11 cellular contexts compared by ENCODE assay signal in the genomic region with DNA sequence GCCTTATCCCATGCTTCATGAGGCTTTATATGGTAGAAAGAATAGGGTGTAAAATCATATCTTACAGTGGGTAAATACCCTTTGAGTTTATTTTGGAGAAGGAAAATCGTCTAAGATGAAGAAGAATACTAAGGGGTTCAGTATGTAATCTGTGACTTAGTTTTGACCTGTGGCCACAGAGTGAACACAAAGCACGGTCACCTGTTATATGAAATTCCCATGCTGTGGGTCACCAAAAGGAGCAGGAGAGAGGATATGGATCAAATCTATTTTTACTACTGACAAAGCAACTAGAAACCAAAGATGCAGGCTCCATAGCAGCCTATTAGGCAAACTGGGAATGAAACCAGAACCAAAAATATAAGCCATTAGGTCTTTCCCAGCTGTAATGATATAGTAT. TPM values are rescaled to one million over a fixed set of nuclear protein-coding genes. Genes with fewer than 3 reads are reported as not detected.
"Had no signal": no experiment of that assay in that cellular context is flagged by ENCODE, and none has a peak within 500 bp of the region (broad histone marks: within the 10 kb centered on the region; RNA-seq: fewer than 3 reads in every experiment).

No MANE protein-coding gene starts in this region.

- DNase-seq: GM23248, GOT3, H7, H9, HCEC 1CT, HFFc6 had no signal

- H3K4me2 ChIP-seq: GM23338 had no signal

- H2AFZ ChIP-seq: GM23248, GM23338 had no signal

- ATAC-seq: GM23338, HCT116 had no signal

- H3K36me3 ChIP-seq: HAP-1 had no signal

- H3K9me3 ChIP-seq: HAP-1 had no signal

- H3K4me3 ChIP-seq: GM23248, GM23338, HAP-1 had no signal

- H3K9ac ChIP-seq: GM23248 had no signal

- H3K4me1 ChIP-seq: HAP-1 had no signal

- H3K27ac ChIP-seq: GM23248 had no signal

RNA-seq across cellular contexts. Expression of a gene that starts 3.6 kb away (rescaled TPM):
- total RNA-seq: GM23248, GM23338, H1, H4, H7, H9, HFFc6 had no signal
- polyA plus RNA-seq: GM23248, GM23338, H1 had no signal
